Comparison of ENCODE assay signal across 1 cellular context in the genomic region with DNA sequence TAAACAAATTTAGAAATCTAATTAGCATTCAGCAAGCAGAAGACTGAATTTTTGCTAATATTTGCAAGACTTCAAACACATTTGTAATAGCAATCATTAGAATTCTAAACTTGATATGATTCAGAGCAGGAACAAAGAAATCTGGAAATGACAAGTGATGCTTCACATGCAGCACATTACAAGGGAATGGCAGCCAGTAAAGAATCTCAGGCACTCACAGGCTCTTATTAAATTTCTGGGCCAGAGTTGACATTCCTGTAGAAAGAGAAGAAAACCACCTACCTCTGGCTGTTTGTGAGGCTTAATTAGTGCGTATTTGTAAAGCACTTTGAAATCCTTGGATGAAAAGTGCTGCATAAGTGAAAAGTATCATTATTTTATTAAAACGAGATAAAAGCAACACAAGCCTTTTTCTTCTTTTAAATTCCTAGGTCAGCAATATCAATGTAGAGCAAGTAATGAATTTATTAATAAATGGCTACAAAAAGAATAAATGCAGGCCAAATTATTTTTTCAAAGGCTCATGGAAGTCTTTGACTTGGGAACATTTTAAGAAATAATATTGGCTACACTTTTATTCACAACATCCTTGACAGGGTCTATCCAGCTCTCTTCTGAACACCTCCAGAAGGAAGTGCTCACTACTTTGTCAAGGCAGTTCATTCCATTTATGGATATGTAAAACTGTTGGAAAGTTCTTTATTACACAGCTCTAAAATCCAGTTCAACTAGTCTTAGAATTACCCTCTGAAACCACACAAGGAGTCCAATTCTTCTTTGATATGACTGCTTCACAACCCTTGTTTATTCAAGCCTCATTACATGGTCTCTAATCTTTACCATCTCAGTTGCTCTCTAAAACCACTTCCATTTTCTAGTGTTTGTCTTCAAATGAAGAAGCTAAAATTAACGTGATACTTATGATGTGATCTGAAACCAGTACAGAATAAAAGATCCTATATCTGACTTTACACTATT.
TF ChIP-seq lines count a peak whose summit lies in the region.

No MANE protein-coding gene starts in this region.

TF ChIP-seq in GM12878, 131 proteins besides CTCF, POLR2A, EP300 and RAD21 (continues in another document):
- TF ChIP-seq, protein P1, sequence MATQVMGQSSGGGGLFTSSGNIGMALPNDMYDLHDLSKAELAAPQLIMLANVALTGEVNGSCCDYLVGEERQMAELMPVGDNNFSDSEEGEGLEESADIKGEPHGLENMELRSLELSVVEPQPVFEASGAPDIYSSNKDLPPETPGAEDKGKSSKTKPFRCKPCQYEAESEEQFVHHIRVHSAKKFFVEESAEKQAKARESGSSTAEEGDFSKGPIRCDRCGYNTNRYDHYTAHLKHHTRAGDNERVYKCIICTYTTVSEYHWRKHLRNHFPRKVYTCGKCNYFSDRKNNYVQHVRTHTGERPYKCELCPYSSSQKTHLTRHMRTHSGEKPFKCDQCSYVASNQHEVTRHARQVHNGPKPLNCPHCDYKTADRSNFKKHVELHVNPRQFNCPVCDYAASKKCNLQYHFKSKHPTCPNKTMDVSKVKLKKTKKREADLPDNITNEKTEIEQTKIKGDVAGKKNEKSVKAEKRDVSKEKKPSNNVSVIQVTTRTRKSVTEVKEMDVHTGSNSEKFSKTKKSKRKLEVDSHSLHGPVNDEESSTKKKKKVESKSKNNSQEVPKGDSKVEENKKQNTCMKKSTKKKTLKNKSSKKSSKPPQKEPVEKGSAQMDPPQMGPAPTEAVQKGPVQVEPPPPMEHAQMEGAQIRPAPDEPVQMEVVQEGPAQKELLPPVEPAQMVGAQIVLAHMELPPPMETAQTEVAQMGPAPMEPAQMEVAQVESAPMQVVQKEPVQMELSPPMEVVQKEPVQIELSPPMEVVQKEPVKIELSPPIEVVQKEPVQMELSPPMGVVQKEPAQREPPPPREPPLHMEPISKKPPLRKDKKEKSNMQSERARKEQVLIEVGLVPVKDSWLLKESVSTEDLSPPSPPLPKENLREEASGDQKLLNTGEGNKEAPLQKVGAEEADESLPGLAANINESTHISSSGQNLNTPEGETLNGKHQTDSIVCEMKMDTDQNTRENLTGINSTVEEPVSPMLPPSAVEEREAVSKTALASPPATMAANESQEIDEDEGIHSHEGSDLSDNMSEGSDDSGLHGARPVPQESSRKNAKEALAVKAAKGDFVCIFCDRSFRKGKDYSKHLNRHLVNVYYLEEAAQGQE (IDR thresholded peaks at IDR 0.05; ENCODE audit: low read depth, low read length): no peak
- TF ChIP-seq MYC (IDR thresholded peaks at IDR 0.05; ENCODE audit: insufficient read depth, insufficient read length, insufficient replicate concordance, low read length, severe bottlenecking) (no peak), ZNF274 (IDR thresholded peaks at IDR 0.05; ENCODE audit: insufficient read depth, insufficient read length) (no peak), MYB (IDR thresholded peaks at IDR 0.05; ENCODE audit: borderline replicate concordance, low read depth, low read length) (no peak), NBN (IDR thresholded peaks at IDR 0.05) (0 out of 2 replicates have a peak, but pooled peaks have one; percentile 23), TCF12 (IDR thresholded peaks at IDR 0.05; ENCODE audit: low read depth, low read length) (no peak), TAF1 (IDR thresholded peaks at IDR 0.05; ENCODE audit: borderline replicate concordance, low read depth, low read length) (no peak), BHLHE40 (IDR thresholded peaks at IDR 0.05; ENCODE audit: borderline replicate concordance in 1 of 2, low read depth in 2 of 2, low read length in 1 of 2) (0 out of 4 replicates have a peak, but pooled peaks of 1 of the 2 experiments have one; percentile 16), SREBF1 (IDR thresholded peaks at IDR 0.05; ENCODE audit: low read length) (no peak), ZNF207 (IDR thresholded peaks at IDR 0.05; ENCODE audit: borderline replicate concordance) (no peak), TCF7 (IDR thresholded peaks at IDR 0.05; ENCODE audit: borderline replicate concordance) (no peak), SMAD1 (IDR thresholded peaks at IDR 0.05; ENCODE audit: low read depth, partially characterized antibody) (no peak), RAD51 (IDR thresholded peaks at IDR 0.05) (no peak), WRNIP1 (IDR thresholded peaks at IDR 0.05; ENCODE audit: borderline replicate concordance, low read depth, low read length) (no peak), RUNX3 (IDR thresholded peaks at IDR 0.05; ENCODE audit: low read length) (peak; percentile 71), CHD2 (IDR thresholded peaks at IDR 0.05; ENCODE audit: borderline replicate concordance, low read depth, low read length) (no peak), FOXM1 (IDR thresholded peaks at IDR 0.05; ENCODE audit: low read depth, low read length) (no peak), DPF2 (IDR thresholded peaks at IDR 0.05) (0 out of 2 replicates have a peak, but pooled peaks have one; percentile 26), NFXL1 (IDR thresholded peaks at IDR 0.05; ENCODE audit: borderline replicate concordance) (no peak), FOXK2 (IDR thresholded peaks at IDR 0.05) (no peak), SIX5 (IDR thresholded peaks at IDR 0.05; ENCODE audit: low read depth, low read length, severe bottlenecking) (no peak), MTA2 (IDR thresholded peaks at IDR 0.05; ENCODE audit: low read depth) (peak; percentile 81), MEF2A (IDR thresholded peaks at IDR 0.05; ENCODE audit: insufficient read depth, low read depth, low read length) (0 out of 2 replicates have a peak, but pooled peaks have one; percentile 19), YBX1 (IDR thresholded peaks at IDR 0.05) (no peak)
- TF ChIP-seq, protein P2, sequence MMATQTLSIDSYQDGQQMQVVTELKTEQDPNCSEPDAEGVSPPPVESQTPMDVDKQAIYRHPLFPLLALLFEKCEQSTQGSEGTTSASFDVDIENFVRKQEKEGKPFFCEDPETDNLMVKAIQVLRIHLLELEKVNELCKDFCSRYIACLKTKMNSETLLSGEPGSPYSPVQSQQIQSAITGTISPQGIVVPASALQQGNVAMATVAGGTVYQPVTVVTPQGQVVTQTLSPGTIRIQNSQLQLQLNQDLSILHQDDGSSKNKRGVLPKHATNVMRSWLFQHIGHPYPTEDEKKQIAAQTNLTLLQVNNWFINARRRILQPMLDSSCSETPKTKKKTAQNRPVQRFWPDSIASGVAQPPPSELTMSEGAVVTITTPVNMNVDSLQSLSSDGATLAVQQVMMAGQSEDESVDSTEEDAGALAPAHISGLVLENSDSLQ (IDR thresholded peaks at IDR 0.05): peak; percentile 16; the same call in 1 of the 2 replicates
- TF ChIP-seq, protein P3, sequence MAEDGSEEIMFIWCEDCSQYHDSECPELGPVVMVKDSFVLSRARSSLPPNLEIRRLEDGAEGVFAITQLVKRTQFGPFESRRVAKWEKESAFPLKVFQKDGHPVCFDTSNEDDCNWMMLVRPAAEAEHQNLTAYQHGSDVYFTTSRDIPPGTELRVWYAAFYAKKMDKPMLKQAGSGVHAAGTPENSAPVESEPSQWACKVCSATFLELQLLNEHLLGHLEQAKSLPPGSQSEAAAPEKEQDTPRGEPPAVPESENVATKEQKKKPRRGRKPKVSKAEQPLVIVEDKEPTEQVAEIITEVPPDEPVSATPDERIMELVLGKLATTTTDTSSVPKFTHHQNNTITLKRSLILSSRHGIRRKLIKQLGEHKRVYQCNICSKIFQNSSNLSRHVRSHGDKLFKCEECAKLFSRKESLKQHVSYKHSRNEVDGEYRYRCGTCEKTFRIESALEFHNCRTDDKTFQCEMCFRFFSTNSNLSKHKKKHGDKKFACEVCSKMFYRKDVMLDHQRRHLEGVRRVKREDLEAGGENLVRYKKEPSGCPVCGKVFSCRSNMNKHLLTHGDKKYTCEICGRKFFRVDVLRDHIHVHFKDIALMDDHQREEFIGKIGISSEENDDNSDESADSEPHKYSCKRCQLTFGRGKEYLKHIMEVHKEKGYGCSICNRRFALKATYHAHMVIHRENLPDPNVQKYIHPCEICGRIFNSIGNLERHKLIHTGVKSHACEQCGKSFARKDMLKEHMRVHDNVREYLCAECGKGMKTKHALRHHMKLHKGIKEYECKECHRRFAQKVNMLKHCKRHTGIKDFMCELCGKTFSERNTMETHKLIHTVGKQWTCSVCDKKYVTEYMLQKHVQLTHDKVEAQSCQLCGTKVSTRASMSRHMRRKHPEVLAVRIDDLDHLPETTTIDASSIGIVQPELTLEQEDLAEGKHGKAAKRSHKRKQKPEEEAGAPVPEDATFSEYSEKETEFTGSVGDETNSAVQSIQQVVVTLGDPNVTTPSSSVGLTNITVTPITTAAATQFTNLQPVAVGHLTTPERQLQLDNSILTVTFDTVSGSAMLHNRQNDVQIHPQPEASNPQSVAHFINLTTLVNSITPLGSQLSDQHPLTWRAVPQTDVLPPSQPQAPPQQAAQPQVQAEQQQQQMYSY (CRISPR knock-in tag; IDR thresholded peaks at IDR 0.05): no peak
- TF ChIP-seq, protein P4, sequence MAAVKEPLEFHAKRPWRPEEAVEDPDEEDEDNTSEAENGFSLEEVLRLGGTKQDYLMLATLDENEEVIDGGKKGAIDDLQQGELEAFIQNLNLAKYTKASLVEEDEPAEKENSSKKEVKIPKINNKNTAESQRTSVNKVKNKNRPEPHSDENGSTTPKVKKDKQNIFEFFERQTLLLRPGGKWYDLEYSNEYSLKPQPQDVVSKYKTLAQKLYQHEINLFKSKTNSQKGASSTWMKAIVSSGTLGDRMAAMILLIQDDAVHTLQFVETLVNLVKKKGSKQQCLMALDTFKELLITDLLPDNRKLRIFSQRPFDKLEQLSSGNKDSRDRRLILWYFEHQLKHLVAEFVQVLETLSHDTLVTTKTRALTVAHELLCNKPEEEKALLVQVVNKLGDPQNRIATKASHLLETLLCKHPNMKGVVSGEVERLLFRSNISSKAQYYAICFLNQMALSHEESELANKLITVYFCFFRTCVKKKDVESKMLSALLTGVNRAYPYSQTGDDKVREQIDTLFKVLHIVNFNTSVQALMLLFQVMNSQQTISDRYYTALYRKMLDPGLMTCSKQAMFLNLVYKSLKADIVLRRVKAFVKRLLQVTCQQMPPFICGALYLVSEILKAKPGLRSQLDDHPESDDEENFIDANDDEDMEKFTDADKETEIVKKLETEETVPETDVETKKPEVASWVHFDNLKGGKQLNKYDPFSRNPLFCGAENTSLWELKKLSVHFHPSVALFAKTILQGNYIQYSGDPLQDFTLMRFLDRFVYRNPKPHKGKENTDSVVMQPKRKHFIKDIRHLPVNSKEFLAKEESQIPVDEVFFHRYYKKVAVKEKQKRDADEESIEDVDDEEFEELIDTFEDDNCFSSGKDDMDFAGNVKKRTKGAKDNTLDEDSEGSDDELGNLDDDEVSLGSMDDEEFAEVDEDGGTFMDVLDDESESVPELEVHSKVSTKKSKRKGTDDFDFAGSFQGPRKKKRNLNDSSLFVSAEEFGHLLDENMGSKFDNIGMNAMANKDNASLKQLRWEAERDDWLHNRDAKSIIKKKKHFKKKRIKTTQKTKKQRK (IDR thresholded peaks at IDR 0.05; ENCODE audit: low read depth, low read length): no peak
- TF ChIP-seq, protein P5, sequence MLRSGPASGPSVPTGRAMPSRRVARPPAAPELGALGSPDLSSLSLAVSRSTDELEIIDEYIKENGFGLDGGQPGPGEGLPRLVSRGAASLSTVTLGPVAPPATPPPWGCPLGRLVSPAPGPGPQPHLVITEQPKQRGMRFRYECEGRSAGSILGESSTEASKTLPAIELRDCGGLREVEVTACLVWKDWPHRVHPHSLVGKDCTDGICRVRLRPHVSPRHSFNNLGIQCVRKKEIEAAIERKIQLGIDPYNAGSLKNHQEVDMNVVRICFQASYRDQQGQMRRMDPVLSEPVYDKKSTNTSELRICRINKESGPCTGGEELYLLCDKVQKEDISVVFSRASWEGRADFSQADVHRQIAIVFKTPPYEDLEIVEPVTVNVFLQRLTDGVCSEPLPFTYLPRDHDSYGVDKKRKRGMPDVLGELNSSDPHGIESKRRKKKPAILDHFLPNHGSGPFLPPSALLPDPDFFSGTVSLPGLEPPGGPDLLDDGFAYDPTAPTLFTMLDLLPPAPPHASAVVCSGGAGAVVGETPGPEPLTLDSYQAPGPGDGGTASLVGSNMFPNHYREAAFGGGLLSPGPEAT (IDR thresholded peaks at IDR 0.05; ENCODE audit: low read depth): peak; percentile 58
- TF ChIP-seq, protein P6, sequence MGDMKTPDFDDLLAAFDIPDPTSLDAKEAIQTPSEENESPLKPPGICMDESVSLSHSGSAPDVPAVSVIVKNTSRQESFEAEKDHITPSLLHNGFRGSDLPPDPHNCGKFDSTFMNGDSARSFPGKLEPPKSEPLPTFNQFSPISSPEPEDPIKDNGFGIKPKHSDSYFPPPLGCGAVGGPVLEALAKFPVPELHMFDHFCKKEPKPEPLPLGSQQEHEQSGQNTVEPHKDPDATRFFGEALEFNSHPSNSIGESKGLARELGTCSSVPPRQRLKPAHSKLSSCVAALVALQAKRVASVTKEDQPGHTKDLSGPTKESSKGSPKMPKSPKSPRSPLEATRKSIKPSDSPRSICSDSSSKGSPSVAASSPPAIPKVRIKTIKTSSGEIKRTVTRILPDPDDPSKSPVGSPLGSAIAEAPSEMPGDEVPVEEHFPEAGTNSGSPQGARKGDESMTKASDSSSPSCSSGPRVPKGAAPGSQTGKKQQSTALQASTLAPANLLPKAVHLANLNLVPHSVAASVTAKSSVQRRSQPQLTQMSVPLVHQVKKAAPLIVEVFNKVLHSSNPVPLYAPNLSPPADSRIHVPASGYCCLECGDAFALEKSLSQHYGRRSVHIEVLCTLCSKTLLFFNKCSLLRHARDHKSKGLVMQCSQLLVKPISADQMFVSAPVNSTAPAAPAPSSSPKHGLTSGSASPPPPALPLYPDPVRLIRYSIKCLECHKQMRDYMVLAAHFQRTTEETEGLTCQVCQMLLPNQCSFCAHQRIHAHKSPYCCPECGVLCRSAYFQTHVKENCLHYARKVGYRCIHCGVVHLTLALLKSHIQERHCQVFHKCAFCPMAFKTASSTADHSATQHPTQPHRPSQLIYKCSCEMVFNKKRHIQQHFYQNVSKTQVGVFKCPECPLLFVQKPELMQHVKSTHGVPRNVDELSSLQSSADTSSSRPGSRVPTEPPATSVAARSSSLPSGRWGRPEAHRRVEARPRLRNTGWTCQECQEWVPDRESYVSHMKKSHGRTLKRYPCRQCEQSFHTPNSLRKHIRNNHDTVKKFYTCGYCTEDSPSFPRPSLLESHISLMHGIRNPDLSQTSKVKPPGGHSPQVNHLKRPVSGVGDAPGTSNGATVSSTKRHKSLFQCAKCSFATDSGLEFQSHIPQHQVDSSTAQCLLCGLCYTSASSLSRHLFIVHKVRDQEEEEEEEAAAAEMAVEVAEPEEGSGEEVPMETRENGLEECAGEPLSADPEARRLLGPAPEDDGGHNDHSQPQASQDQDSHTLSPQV (IDR thresholded peaks at IDR 0.05): no peak
- TF ChIP-seq, protein P7, sequence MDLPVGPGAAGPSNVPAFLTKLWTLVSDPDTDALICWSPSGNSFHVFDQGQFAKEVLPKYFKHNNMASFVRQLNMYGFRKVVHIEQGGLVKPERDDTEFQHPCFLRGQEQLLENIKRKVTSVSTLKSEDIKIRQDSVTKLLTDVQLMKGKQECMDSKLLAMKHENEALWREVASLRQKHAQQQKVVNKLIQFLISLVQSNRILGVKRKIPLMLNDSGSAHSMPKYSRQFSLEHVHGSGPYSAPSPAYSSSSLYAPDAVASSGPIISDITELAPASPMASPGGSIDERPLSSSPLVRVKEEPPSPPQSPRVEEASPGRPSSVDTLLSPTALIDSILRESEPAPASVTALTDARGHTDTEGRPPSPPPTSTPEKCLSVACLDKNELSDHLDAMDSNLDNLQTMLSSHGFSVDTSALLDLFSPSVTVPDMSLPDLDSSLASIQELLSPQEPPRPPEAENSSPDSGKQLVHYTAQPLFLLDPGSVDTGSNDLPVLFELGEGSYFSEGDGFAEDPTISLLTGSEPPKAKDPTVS (IDR thresholded peaks at IDR 0.05; ENCODE audit: low read depth, low read length): no peak
- TF ChIP-seq, protein P8, sequence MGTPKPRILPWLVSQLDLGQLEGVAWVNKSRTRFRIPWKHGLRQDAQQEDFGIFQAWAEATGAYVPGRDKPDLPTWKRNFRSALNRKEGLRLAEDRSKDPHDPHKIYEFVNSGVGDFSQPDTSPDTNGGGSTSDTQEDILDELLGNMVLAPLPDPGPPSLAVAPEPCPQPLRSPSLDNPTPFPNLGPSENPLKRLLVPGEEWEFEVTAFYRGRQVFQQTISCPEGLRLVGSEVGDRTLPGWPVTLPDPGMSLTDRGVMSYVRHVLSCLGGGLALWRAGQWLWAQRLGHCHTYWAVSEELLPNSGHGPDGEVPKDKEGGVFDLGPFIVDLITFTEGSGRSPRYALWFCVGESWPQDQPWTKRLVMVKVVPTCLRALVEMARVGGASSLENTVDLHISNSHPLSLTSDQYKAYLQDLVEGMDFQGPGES (IDR thresholded peaks at IDR 0.05): no peak
